In genomic region chr15:82699726-82700125, GRCh38 we compare ENCODE assay signal across 30 cellular contexts. TPM values are rescaled to one million over a fixed set of nuclear protein-coding genes. Genes with fewer than 3 reads are reported as not detected.
DNase-seq lines count a peak whose midpoint lies in the region; ATAC-seq and TF ChIP-seq lines count a peak whose summit lies in the region.
"Had no signal": no experiment of that assay in that cellular context is flagged by ENCODE, and none has a peak within 500 bp of the region (broad histone marks: within the 10 kb centered on the region; RNA-seq: fewer than 3 reads in every experiment).

No MANE protein-coding gene starts in this region.

- H4K8ac ChIP-seq in mesendoderm (ENCODE audit: low read depth, low read length) = no peak overlapping the region

- peaks cover 6% of the 10 kb centered on the region for H3K79me2 ChIP-seq in mesendoderm (ENCODE audit: control insufficient read depth, insufficient read depth, low read length)

- H3K27ac Mint-ChIP-seq in activated naive CD8-positive, alpha-beta T cell treated with anti-CD3 and anti-CD28 coated beads, Interleukin-2, amount 50 U/mL, for 24 hours = no peak overlapping the region
- H3K27ac Mint-ChIP-seq: activated B cell treated with CpG ODN at 0.5 μM for 24 hours; naive thymus-derived CD8-positive, alpha-beta T cell had no signal

- H3K4me3 ChIP-seq in H7 (ENCODE audit: insufficient read depth, low read depth, low read length) = no peak overlapping the region
- H3K4me3 ChIP-seq in mesendoderm (ENCODE audit: low read length) = no peak overlapping the region
- H3K4me3 ChIP-seq in upper lobe of left lung = no peak overlapping the region
- H3K4me3 ChIP-seq: BLaER1 treated with 17β-estradiol and CSF1 and Interleukin-3, amounts not matched to agents 10 nM and 100 nM; ovary; right atrium auricular region; thoracic aorta had no signal

- H3K9ac ChIP-seq in mesendoderm (ENCODE audit: low read length) = no peak overlapping the region
- H3K9ac ChIP-seq: BLaER1 treated with 17β-estradiol and CSF1 and Interleukin-3, amounts not matched to agents 10 nM and 100 nM had no signal

- H4K5ac ChIP-seq in mesendoderm (ENCODE audit: low read length) = no peak overlapping the region

- H3K36me3 ChIP-seq in H7 (replicated peaks; ENCODE audit: control insufficient read depth, insufficient read depth, low read length) (no peaks in the 10 kb centered on the region), mesendoderm (ENCODE audit: control insufficient read depth, insufficient read depth, low read length) (peaks cover 5% of the 10 kb centered on the region), upper lobe of left lung (no peaks in the 10 kb centered on the region)
- H3K36me3 ChIP-seq: BLaER1 treated with 17β-estradiol and CSF1 and Interleukin-3, amounts not matched to agents 10 nM and 100 nM; ovary; right atrium auricular region; thoracic aorta had no signal

- H3K4ac ChIP-seq in mesendoderm (ENCODE audit: low read depth, low read length) = no peak overlapping the region

- no peak overlapping the region for H3K4me2 ChIP-seq in mesendoderm (ENCODE audit: low read length)
- H3K4me2 ChIP-seq: BLaER1 treated with 17β-estradiol and CSF1 and Interleukin-3, amounts not matched to agents 10 nM and 100 nM had no signal

- H3K27ac ChIP-seq in mesendoderm (ENCODE audit: low read depth, low read length) = no peak overlapping the region
- H3K27ac ChIP-seq in upper lobe of left lung = no peak overlapping the region
- H3K27ac ChIP-seq: BLaER1 treated with 17β-estradiol and CSF1 and Interleukin-3, amounts not matched to agents 10 nM and 100 nM; ovary; right atrium auricular region; thoracic aorta had no signal

- H3K56ac ChIP-seq in mesendoderm (ENCODE audit: low read length) = no peak overlapping the region

- H3K4me1 ChIP-seq in mesendoderm (ENCODE audit: control insufficient read depth, low read depth, low read length) (peaks cover 9% of the 10 kb centered on the region), upper lobe of left lung (no peaks in the 10 kb centered on the region)
- H3K4me1 ChIP-seq: BLaER1 treated with 17β-estradiol and CSF1 and Interleukin-3, amounts not matched to agents 10 nM and 100 nM; Caco-2; right atrium auricular region had no signal

- TF ChIP-seq POLR2A in upper lobe of left lung (IDR thresholded peaks at IDR 0.05) = no peak

- no peaks in the 10 kb centered on the region for H3K9me3 Mint-ChIP-seq in activated naive CD8-positive, alpha-beta T cell treated with anti-CD3 and anti-CD28 coated beads, Interleukin-2, amount 50 U/mL, for 24 hours
- H3K9me3 Mint-ChIP-seq: activated B cell treated with CpG ODN at 0.5 μM for 24 hours; activated naive CD8-positive, alpha-beta T cell treated with anti-CD3 and anti-CD28 coated beads for 36 hours; naive thymus-derived CD8-positive, alpha-beta T cell had no signal

- peaks cover 11% of the 10 kb centered on the region for H3K79me1 ChIP-seq in mesendoderm (ENCODE audit: low read length)

- ATAC-seq in upper lobe of left lung (ENCODE audit: low FRiP score in 2 of 2) = no peak
- ATAC-seq in activated naive CD8-positive, alpha-beta T cell treated with anti-CD3 and anti-CD28 coated beads, Interleukin-2, amount 50 U/mL, for 24 hours = no peak
- ATAC-seq: left lobe of liver; naive thymus-derived CD8-positive, alpha-beta T cell had no signal

- no peak overlapping the region for H2BK15ac ChIP-seq in mesendoderm (replicated peaks; ENCODE audit: low read depth)

- no CpG with 5 or more reads among the region's 11 CpGs for WGBS in mesendoderm (ENCODE audit: extremely low coverage, insufficient coverage, low lambda C conversion rate)
- WGBS in upper lobe of left lung, 2 donors = 61% methylated on average over 11 of the region's 11 CpGs; no CpG with 5 or more reads in 1 of the 2 donors

- H2AK5ac ChIP-seq in mesendoderm (ENCODE audit: low read length) = no peak overlapping the region

- TF ChIP-seq CTCF in upper lobe of left lung (IDR thresholded peaks at IDR 0.05) = no peak

- H2BK5ac ChIP-seq in mesendoderm (ENCODE audit: low read length) = no peak overlapping the region

- peak; percentile 18 for DNase-seq in AG20443 (ENCODE audit: low spot score)
- DNase-seq in H7 = peak; percentile 83
- peak; percentile 12 for DNase-seq in cerebellar cortex (ENCODE audit: low spot score)
- peak; percentile 75 for DNase-seq in mesendoderm
- DNase-seq in mucosa of gallbladder (ENCODE audit: low spot score) = no peak
- no peak for DNase-seq in upper lobe of left lung
- DNase-seq in activated naive CD8-positive, alpha-beta T cell treated with anti-CD3 and anti-CD28 coated beads, Interleukin-2, amount 50 U/mL, for 24 hours = no peak
- DNase-seq in activated effector memory CD4-positive, alpha-beta T cell treated with anti-CD3 and anti-CD28 coated beads, Interleukin-2, amount 50 U/mL, for 16 hours = no peak
- DNase-seq: ACHN; activated B cell treated with CpG ODN at 0.5 μM for 24 hours; activated CD4-positive, alpha-beta T cell treated with anti-CD3 and anti-CD28 coated beads, Interleukin-2, amount 50 U/mL, for 4 hours; activated naive CD8-positive, alpha-beta T cell treated with anti-CD3 and anti-CD28 coated beads for 36 hours; Caco-2; effector CD4-positive, alpha-beta T cell; EL; erythroblast; GOT3; naive thymus-derived CD8-positive, alpha-beta T cell; NCI-H1048; NCI-H187; NCI-H2227 treated with DMSO at 0.1 percent for 48 hours; NCI-H69; ovary; stimulated activated CD4-positive, alpha-beta T cell treated with anti-CD3 and anti-CD28 coated beads, Interleukin-4, amount 100 ng/mL, for 1 hour; stimulated activated naive CD4-positive, alpha-beta T cell treated with Interleukin-2 at 50 U/mL for 16 hours; T-helper 9 cell had no signal

- TF ChIP-seq EP300 in upper lobe of left lung (IDR thresholded peaks at IDR 0.05) = no peak

- no peaks in the 10 kb centered on the region for H3K4me1 Mint-ChIP-seq in activated naive CD8-positive, alpha-beta T cell treated with anti-CD3 and anti-CD28 coated beads, Interleukin-2, amount 50 U/mL, for 24 hours
- H3K4me1 Mint-ChIP-seq: activated B cell treated with CpG ODN at 0.5 μM for 24 hours; activated naive CD8-positive, alpha-beta T cell treated with anti-CD3 and anti-CD28 coated beads for 36 hours; naive thymus-derived CD8-positive, alpha-beta T cell had no signal

- no peak overlapping the region for H3K23ac ChIP-seq in mesendoderm (ENCODE audit: low read length)

- peaks cover 2% of the 10 kb centered on the region for H3K27me3 Mint-ChIP-seq in activated naive CD8-positive, alpha-beta T cell treated with anti-CD3 and anti-CD28 coated beads, Interleukin-2, amount 50 U/mL, for 24 hours
- H3K27me3 Mint-ChIP-seq: activated naive CD8-positive, alpha-beta T cell treated with anti-CD3 and anti-CD28 coated beads for 36 hours had no signal

- H3K4me3 Mint-ChIP-seq in activated naive CD8-positive, alpha-beta T cell treated with anti-CD3 and anti-CD28 coated beads, Interleukin-2, amount 50 U/mL, for 24 hours = no peak overlapping the region
- H3K4me3 Mint-ChIP-seq: activated B cell treated with CpG ODN at 0.5 μM for 24 hours; activated naive CD8-positive, alpha-beta T cell treated with anti-CD3 and anti-CD28 coated beads for 36 hours had no signal

- H2BK120ac ChIP-seq in mesendoderm (ENCODE audit: low read depth, low read length) = no peak overlapping the region

- H3K9me3 ChIP-seq in upper lobe of left lung = no peaks in the 10 kb centered on the region
- H3K9me3 ChIP-seq: BLaER1 treated with 17β-estradiol and CSF1 and Interleukin-3, amounts not matched to agents 10 nM and 100 nM; Caco-2; ovary; right atrium auricular region; thoracic aorta had no signal

- H3K18ac ChIP-seq in mesendoderm (ENCODE audit: low read length) = no peak overlapping the region

- no peaks in the 10 kb centered on the region for H3K27me3 ChIP-seq in H7 (ENCODE audit: control insufficient read depth, insufficient read depth, low read length)
- H3K27me3 ChIP-seq in mesendoderm (ENCODE audit: insufficient read depth, low read length, poor library complexity) = no peaks in the 10 kb centered on the region
- H3K27me3 ChIP-seq in upper lobe of left lung = no peaks in the 10 kb centered on the region
- H3K27me3 ChIP-seq: BLaER1 treated with 17β-estradiol and CSF1 and Interleukin-3, amounts not matched to agents 10 nM and 100 nM; ovary; right atrium auricular region had no signal

- no peaks in the 10 kb centered on the region for H3K36me3 Mint-ChIP-seq in activated naive CD8-positive, alpha-beta T cell treated with anti-CD3 and anti-CD28 coated beads, Interleukin-2, amount 50 U/mL, for 24 hours (ENCODE audit: low read depth)
- H3K36me3 Mint-ChIP-seq: activated naive CD8-positive, alpha-beta T cell treated with anti-CD3 and anti-CD28 coated beads for 36 hours; naive thymus-derived CD8-positive, alpha-beta T cell had no signal

RNA-seq across cellular contexts. Expression of gene AP3B2, which starts 9.9 kb away (rescaled TPM):
- 10.4 and 11.6 TPM in 2 replicates for total RNA-seq in H7 (2014; rRNA removed; shearing (Covaris generic))
- polyA plus RNA-seq in mesendoderm (2013, experiment 1 of 2) = 24.6 TPM
- 25.2 TPM for polyA plus RNA-seq in mesendoderm (2013, experiment 2 of 2)
- total RNA-seq in mucosa of gallbladder = 0.69 TPM
- total RNA-seq in upper lobe of left lung = 10 to 100 TPM in 1 of 6 donors, 1 to 10 TPM in 3, under 1 TPM in 2; 0.39 to 25.1 (median 3.8) TPM
- total RNA-seq: left lobe of liver had no signal

RNA-seq across cellular contexts. Expression of gene CPEB1, which starts 52.6 kb away (rescaled TPM):
- 1.3 and 4.0 TPM in 2 replicates for total RNA-seq in H7 (2014; rRNA removed; shearing (Covaris generic))
- 0.65 TPM for polyA plus RNA-seq in mesendoderm (2013, experiment 1 of 2)
- polyA plus RNA-seq in mesendoderm (2013, experiment 2 of 2) = 0.49 TPM
- total RNA-seq in mucosa of gallbladder (4.8 TPM), upper lobe of left lung (1 to 10 TPM in 5 of 6 donors, under 1 TPM in 1; 0.76 to 3.4 (median 1.7) TPM)
- total RNA-seq: activated B cell treated with CpG ODN at 0.5 μM for 24 hours had no signal

Comparison
In these comparisons a context has a peak if more than half of its experiments do, and no peak if none do; other contexts are left out.
1. DNase-seq: peak in AG20443 (single experiment), H7 (single experiment), cerebellar cortex (single experiment) and mesendoderm (single experiment); none in mucosa of gallbladder (single experiment), upper lobe of left lung (0 of 2), activated naive CD8-positive, alpha-beta T cell treated with anti-CD3 and anti-CD28 coated beads, Interleukin-2, amount 50 U/mL, for 24 hours (single experiment) and activated effector memory CD4-positive, alpha-beta T cell treated with anti-CD3 and anti-CD28 coated beads, Interleukin-2, amount 50 U/mL, for 16 hours (single experiment).